Comparison of ENCODE assay signal across 26 cellular contexts in genomic region chr13:51943721-51944120, GRCh38.
A peak's percentile ranks its signal among the peaks of the same experiment; 100 is the strongest.
DNase-seq lines count a peak whose midpoint lies in the region; ATAC-seq, FAIRE-seq and TF ChIP-seq lines count a peak whose summit lies in the region.
"Had no signal": no experiment of that assay in that cellular context is flagged by ENCODE, and none has a peak within 500 bp of the region (broad histone marks: within the 10 kb centered on the region; RNA-seq: fewer than 3 reads in every experiment).

No MANE protein-coding gene starts in this region.

- H3K9me3 ChIP-seq in Loucy (ENCODE audit: insufficient read depth, low read depth, low read length), result no peaks in the 10 kb centered on the region
- H3K9me3 ChIP-seq: SJSA1 had no signal

- CTCF ChIA-PET in activated CD8-positive, alpha-beta T cell treated with anti-CD3 and anti-CD28 coated beads for 36 hours (lab: Charles Lee), result interaction anchor here (0.9 kb wide), 1 partner anchor 95 kb away, joined by 3 read pairs; no protein-coding TSS in a partner anchor

- peak overlapping the region; percentile 6 for H3K4me3 ChIP-seq in Loucy (ENCODE audit: low read length, poor library complexity, severe bottlenecking)
- H3K4me3 ChIP-seq: PC-9, SJSA1 had no signal

- no peaks in the 10 kb centered on the region for H3K9me3 Mint-ChIP-seq in activated naive CD4-positive, alpha-beta T cell treated with anti-CD3 and anti-CD28 coated beads, Interleukin-2, amount 50 U/mL, for 24 hours
- no peaks in the 10 kb centered on the region for H3K9me3 Mint-ChIP-seq in activated CD8-positive, alpha-beta T cell treated with anti-CD3 and anti-CD28 coated beads for 36 hours
- H3K9me3 Mint-ChIP-seq: IgD-negative memory B cell had no signal

- no peak for FAIRE-seq in GM12892 (lab: Jason Lieb, UNC)
- FAIRE-seq: GM19239, H1 had no signal

- intact Hi-C loops in left colon (cut with DNase I, micrococcal nuclease), result no loop called here
- intact Hi-C loops in activated CD8-positive, alpha-beta T cell treated with anti-CD3 and anti-CD28 coated beads for 36 hours (cut with micrococcal nuclease), result no loop called here

- H3K4me2 ChIP-seq in Loucy (ENCODE audit: low read depth, low read length, poor library complexity, severe bottlenecking), result peak overlapping the region; percentile 44
- H3K4me2 ChIP-seq: PC-9 had no signal

- peak overlapping the region; percentile 11 for H3K4me3 Mint-ChIP-seq in activated naive CD4-positive, alpha-beta T cell treated with anti-CD3 and anti-CD28 coated beads, Interleukin-2, amount 50 U/mL, for 24 hours
- H3K4me3 Mint-ChIP-seq in activated CD8-positive, alpha-beta T cell treated with anti-CD3 and anti-CD28 coated beads for 36 hours, result no peak overlapping the region

- H3F3A ChIP-seq in Loucy (ENCODE audit: low read depth), result no peaks in the 10 kb centered on the region

- H3K9ac ChIP-seq in Loucy (ENCODE audit: low read depth, low read length, poor library complexity, severe bottlenecking), result no peak overlapping the region
- H3K9ac ChIP-seq: KMS-11 had no signal

- H3K4me1 Mint-ChIP-seq in activated naive CD4-positive, alpha-beta T cell treated with anti-CD3 and anti-CD28 coated beads, Interleukin-2, amount 50 U/mL, for 24 hours, result peaks cover 55% of the 10 kb centered on the region
- H3K4me1 Mint-ChIP-seq in activated CD8-positive, alpha-beta T cell treated with anti-CD3 and anti-CD28 coated beads for 36 hours (ENCODE audit: low read depth), result peaks cover 15% of the 10 kb centered on the region

- no peaks in the 10 kb centered on the region for H3K27me3 Mint-ChIP-seq in activated naive CD4-positive, alpha-beta T cell treated with anti-CD3 and anti-CD28 coated beads, Interleukin-2, amount 50 U/mL, for 24 hours
- H3K27me3 Mint-ChIP-seq in activated CD8-positive, alpha-beta T cell treated with anti-CD3 and anti-CD28 coated beads for 36 hours, result peaks cover 6% of the 10 kb centered on the region

- H3K9me2 ChIP-seq in Loucy (replicated peaks; ENCODE audit: low read depth, low read length), result no peaks in the 10 kb centered on the region

- ATAC-seq in left colon, result peak; percentile 9
- no peak for ATAC-seq in activated CD8-positive, alpha-beta T cell treated with anti-CD3 and anti-CD28 coated beads for 36 hours

- POLR2A ChIA-PET in activated CD8-positive, alpha-beta T cell treated with anti-CD3 and anti-CD28 coated beads for 36 hours (lab: Charles Lee), result no interaction called here

- H3K36me3 ChIP-seq in Loucy (ENCODE audit: insufficient read depth, low read length), result no peaks in the 10 kb centered on the region
- H3K36me3 ChIP-seq: SJSA1 had no signal

- H3K27ac Mint-ChIP-seq in activated naive CD4-positive, alpha-beta T cell treated with anti-CD3 and anti-CD28 coated beads, Interleukin-2, amount 50 U/mL, for 24 hours, result no peak overlapping the region
- no peak overlapping the region for H3K27ac Mint-ChIP-seq in activated CD8-positive, alpha-beta T cell treated with anti-CD3 and anti-CD28 coated beads for 36 hours
- H3K27ac Mint-ChIP-seq: IgD-negative memory B cell had no signal

- DNase-seq in activated naive CD4-positive, alpha-beta T cell treated with anti-CD3 and anti-CD28 coated beads, Interleukin-2, amount 50 U/mL, for 16 hours, result no peak
- DNase-seq in left colon, result no peak
- DNase-seq in activated CD8-positive, alpha-beta T cell treated with anti-CD3 and anti-CD28 coated beads for 36 hours, result no peak
- no peak for DNase-seq in NCI-H1092 (lab: John Stamatoyannopoulos, UW)
- DNase-seq in GM12892 (ENCODE audit: insufficient read length), result no peak
- DNase-seq: Calu3; DND-41; HCEC 1CT; NCI-H1092 treated with DMSO at 0.1 percent for 48 hours; NCI-H1436 treated with DMSO at 0.1 percent for 48 hours; NCI-H187 treated with DMSO at 0.1 percent for 48 hours; NCI-H2171 treated with DMSO at 0.1 percent for 48 hours; NCI-H345; NCI-H524; NCI-H774; NK-92 treated with Interleukin-12 subunit alpha and Interleukin-12 subunit beta, amount 100 ng/mL, for 24 hours; PC-9; Right ventricle myocardium superior; RPMI8226 had no signal

- H3K79me2 ChIP-seq in Loucy (ENCODE audit: insufficient read depth, low read length), result no peaks in the 10 kb centered on the region

- no peaks in the 10 kb centered on the region for H3K36me3 Mint-ChIP-seq in activated naive CD4-positive, alpha-beta T cell treated with anti-CD3 and anti-CD28 coated beads, Interleukin-2, amount 50 U/mL, for 24 hours
- no peaks in the 10 kb centered on the region for H3K36me3 Mint-ChIP-seq in activated CD8-positive, alpha-beta T cell treated with anti-CD3 and anti-CD28 coated beads for 36 hours (ENCODE audit: low read depth)
- H3K36me3 Mint-ChIP-seq: IgD-negative memory B cell had no signal

- no peak for TF ChIP-seq CTCF in Loucy (conservative IDR thresholded peaks at IDR 0.05; ENCODE audit: low read length)
- TF ChIP-seq CTCF in activated CD8-positive, alpha-beta T cell treated with anti-CD3 and anti-CD28 coated beads for 36 hours (IDR thresholded peaks at IDR 0.05), result no peak

- no peaks in the 10 kb centered on the region for H3K27me3 ChIP-seq in Loucy (ENCODE audit: insufficient read depth, low read length, poor library complexity, severe bottlenecking)
- H3K27me3 ChIP-seq: SJSA1 had no signal

- TF ChIP-seq POLR2A in GM12892 (IDR thresholded peaks at IDR 0.05; ENCODE audit: low read depth, low read length), result no peak

- no peak overlapping the region; the same call in 1 of the 2 replicates for H2AFZ ChIP-seq in Loucy (ENCODE audit: low read length)
- H2AFZ ChIP-seq: PC-9 had no signal

- no peaks in the 10 kb centered on the region for H4K20me1 ChIP-seq in Loucy (ENCODE audit: insufficient read depth, low read length, poor library complexity, severe bottlenecking)

- H3K4me1 ChIP-seq in Loucy (ENCODE audit: insufficient read depth, low read length, poor library complexity, severe bottlenecking), result peaks cover 17% of the 10 kb centered on the region
- H3K4me1 ChIP-seq: SJSA1 had no signal
